Comparison of ENCODE assay signal across 14 cellular contexts in the genomic region with DNA sequence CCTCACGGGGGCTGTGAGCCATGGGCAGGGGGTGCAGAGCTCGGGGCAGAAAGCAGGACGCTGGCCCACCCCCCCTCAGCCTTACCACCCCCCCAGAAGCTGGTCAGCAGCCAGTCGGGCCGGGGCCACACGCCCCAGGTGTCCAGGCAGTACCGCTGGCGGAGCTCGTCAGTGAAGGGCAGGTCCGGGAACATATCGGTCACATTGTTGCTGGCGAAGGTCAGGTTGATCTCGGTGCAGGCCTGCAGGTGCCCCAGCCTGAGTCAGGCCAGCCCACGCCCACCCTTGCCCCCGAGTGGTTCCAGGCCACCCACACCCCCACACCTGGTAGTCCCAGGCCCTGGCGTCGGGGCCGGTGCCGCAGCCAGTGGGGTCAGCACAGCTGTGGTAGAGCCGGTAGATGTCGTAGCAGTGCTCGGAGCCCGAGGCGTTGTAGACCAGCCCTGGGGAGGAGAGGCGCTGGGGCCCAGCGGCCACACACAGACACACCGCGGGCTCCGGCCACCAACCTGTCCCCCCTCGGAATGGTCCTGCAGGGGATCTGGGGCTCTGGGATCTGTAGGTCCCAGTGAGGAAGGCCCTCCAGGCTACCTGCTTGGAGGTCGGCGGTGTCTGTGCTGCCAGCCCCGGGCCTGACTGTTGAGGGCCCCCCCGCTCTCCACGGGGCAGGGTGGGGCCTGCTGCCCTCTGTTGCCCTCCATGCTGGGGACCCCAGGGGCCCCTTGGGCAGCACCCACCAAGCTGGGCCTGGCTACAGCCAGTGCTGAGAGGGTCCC. TPM values are rescaled to one million over a fixed set of nuclear protein-coding genes. Genes with fewer than 3 reads are reported as not detected.
DNase-seq lines count a peak whose midpoint lies in the region; TF ChIP-seq lines count a peak whose summit lies in the region.
"Had no signal": no experiment of that assay in that cellular context is flagged by ENCODE, and none has a peak within 500 bp of the region (broad histone marks: within the 10 kb centered on the region; RNA-seq: fewer than 3 reads in every experiment).

No MANE protein-coding gene starts in this region.

- peak overlapping the region; percentile 22 for H2BK12ac ChIP-seq in neuronal stem cell (ENCODE audit: low read length)

- H3K27me3 ChIP-seq in BLaER1 treated with 17β-estradiol and CSF1 and Interleukin-3, amounts not matched to agents 10 nM and 100 nM, result no peaks in the 10 kb centered on the region
- peaks cover 26% of the 10 kb centered on the region for H3K27me3 ChIP-seq in NT2/D1 (ENCODE audit: insufficient read depth, insufficient read length)
- H3K27me3 ChIP-seq in neuronal stem cell (ENCODE audit: control insufficient read depth in 3 of 3, insufficient read depth in 3 of 3, low read depth in 1 of 3, low read length in 3 of 3), result peaks cover 0 to 34% (median 5%) of the 10 kb centered on the region in 3 experiments
- H3K27me3 ChIP-seq in dorsolateral prefrontal cortex, result no peaks in the 10 kb centered on the region

- H3K4ac ChIP-seq in neuronal stem cell (ENCODE audit: low read length), result no peak overlapping the region

- no peak overlapping the region for H4K91ac ChIP-seq in neuronal stem cell (ENCODE audit: low read depth, low read length, poor library complexity)

- H3K9ac ChIP-seq in BLaER1 treated with 17β-estradiol and CSF1 and Interleukin-3, amounts not matched to agents 10 nM and 100 nM, result peak overlapping the region in 7 of 11 experiments; percentile 15 to 87 (median 35); a peak in 8 of 22 replicates
- peak overlapping the region; percentile 4 for H3K9ac ChIP-seq in NT2/D1 (ENCODE audit: insufficient read length, low read depth)
- H3K9ac ChIP-seq in neuronal stem cell (ENCODE audit: low read depth, low read length, poor library complexity), result no peak overlapping the region

- H2BK120ac ChIP-seq in neuronal stem cell (ENCODE audit: low read depth, low read length), result no peak overlapping the region

- no peak overlapping the region for H2AFZ ChIP-seq in neuronal stem cell (ENCODE audit: low read length)

- no peak for TF ChIP-seq POLR2A in erythroblast (IDR thresholded peaks at IDR 0.05; ENCODE audit: low read length)

- DNase-seq in D341Med (ENCODE audit: low spot score) (peak; percentile 29), NT2/D1 (ENCODE audit: low read depth, low spot score) (no peak), neuronal stem cell (ENCODE audit: low spot score) (no peak), dorsolateral prefrontal cortex (no peak), NCI-H524 (lab: John Stamatoyannopoulos, UW) (no peak), erythroblast (lab: John Stamatoyannopoulos, UW) (no peak)
- DNase-seq: Calu3, DMS79, GOT3, KBM-7 had no signal

- peak overlapping the region; percentile 43 for H4K8ac ChIP-seq in neuronal stem cell (ENCODE audit: low read depth, low read length)

- H3K79me1 ChIP-seq in neuronal stem cell (ENCODE audit: low read depth, low read length), result no peaks in the 10 kb centered on the region

- H3K18ac ChIP-seq in neuronal stem cell (ENCODE audit: low read length), result no peak overlapping the region

- 0 out of 22 replicates have a peak overlapping the region, but pooled peaks of 1 of the 11 experiments have one; percentile 18 for H3K27ac ChIP-seq in BLaER1 treated with 17β-estradiol and CSF1 and Interleukin-3, amounts not matched to agents 10 nM and 100 nM
- H3K27ac ChIP-seq in neuronal stem cell (replicated peaks; ENCODE audit: low read length) (no peak overlapping the region), dorsolateral prefrontal cortex (no peak overlapping the region)

- peaks cover 41 to 66% (median 58%) of the 10 kb centered on the region in 11 experiments; a peak in 21 of 22 replicates for H4K20me1 ChIP-seq in BLaER1 treated with 17β-estradiol and CSF1 and Interleukin-3, amounts not matched to agents 10 nM and 100 nM

- no peak for TF ChIP-seq CTCF in dorsolateral prefrontal cortex (IDR thresholded peaks at IDR 0.05 in 54 of 56, conservative IDR thresholded peaks at IDR 0.05 in 2 of 56; ENCODE audit: low read depth in 1 of 56, partially characterized antibody in 56 of 56)

- H3K4me1 ChIP-seq in BLaER1 treated with 17β-estradiol and CSF1 and Interleukin-3, amounts not matched to agents 10 nM and 100 nM, result peaks cover 17 to 38% (median 35%) of the 10 kb centered on the region in 10 experiments
- H3K4me1 ChIP-seq in NT2/D1 (ENCODE audit: insufficient read depth, insufficient read length) (peaks cover 11% of the 10 kb centered on the region), neuronal stem cell (ENCODE audit: control insufficient read depth in 2 of 2, insufficient read depth in 1 of 2, low read depth in 1 of 2, low read length in 2 of 2) (peaks cover 0 to 12% of the 10 kb centered on the region in 2 donors)

- no peak overlapping the region for H3K14ac ChIP-seq in neuronal stem cell (ENCODE audit: low read length)

- H3K4me2 ChIP-seq in BLaER1 treated with 17β-estradiol and CSF1 and Interleukin-3, amounts not matched to agents 10 nM and 100 nM, result peak overlapping the region in 4 of 11 experiments; percentile 93 to 96 (median 94); a peak in 4 of 22 replicates
- H3K4me2 ChIP-seq in neuronal stem cell (ENCODE audit: insufficient read depth, low read length, poor library complexity, severe bottlenecking), result no peak overlapping the region

- no peak overlapping the region for H3K4me3 ChIP-seq in BLaER1 treated with 17β-estradiol and CSF1 and Interleukin-3, amounts not matched to agents 10 nM and 100 nM
- H3K4me3 ChIP-seq in NT2/D1 (ENCODE audit: insufficient read length, low read depth) (no peak overlapping the region), neuronal stem cell (ENCODE audit: low read length in 2 of 2) (no peak overlapping the region), dorsolateral prefrontal cortex (no peak overlapping the region)

- intact Hi-C loops in dorsolateral prefrontal cortex (cut with DNase I), result loop anchor here in 1 of 2 donors (10.0 kb wide), 1 partner anchor 303 kb away; no protein-coding TSS in a partner anchor

- no CpG with 5 or more reads among the region's 35 CpGs for WGBS in neuronal stem cell (ENCODE audit: extremely low coverage in 2 of 2, insufficient read length in 2 of 2, insufficient replicate concordance in 1 of 2), 2 donors

- no peak overlapping the region for H2BK5ac ChIP-seq in neuronal stem cell (ENCODE audit: low read length)

- no peaks in the 10 kb centered on the region for H3K9me3 ChIP-seq in BLaER1 treated with 17β-estradiol and CSF1 and Interleukin-3, amounts not matched to agents 10 nM and 100 nM (replicated peaks in 1 of 11)
- no peaks in the 10 kb centered on the region for H3K9me3 ChIP-seq in NT2/D1 (ENCODE audit: insufficient read depth, low read length)
- no peaks in the 10 kb centered on the region for H3K9me3 ChIP-seq in neuronal stem cell (replicated peaks in 1 of 2; ENCODE audit: control insufficient read depth in 2 of 2, insufficient read depth in 1 of 2, low read depth in 1 of 2, low read length in 2 of 2)
- H3K9me3 ChIP-seq: HAP-1 had no signal

- no peak overlapping the region for H3K23ac ChIP-seq in neuronal stem cell (ENCODE audit: low read depth, low read length, poor library complexity)

- no peak overlapping the region for H2BK15ac ChIP-seq in neuronal stem cell (ENCODE audit: low read length)

- no peak overlapping the region for H2AK5ac ChIP-seq in neuronal stem cell (ENCODE audit: low read depth, low read length)

- H3K36me3 ChIP-seq in BLaER1 treated with 17β-estradiol and CSF1 and Interleukin-3, amounts not matched to agents 10 nM and 100 nM, result peaks cover 62 to 65% (median 63%) of the 10 kb centered on the region in 11 experiments
- peaks cover 60% of the 10 kb centered on the region for H3K36me3 ChIP-seq in NT2/D1 (ENCODE audit: insufficient read depth, insufficient read length, low read length)
- H3K36me3 ChIP-seq in neuronal stem cell (replicated peaks in 1 of 2; ENCODE audit: control insufficient read depth in 2 of 2, insufficient read depth in 2 of 2, low read length in 2 of 2), result peaks cover 15 to 28% of the 10 kb centered on the region in 2 donors

RNA-seq across cellular contexts. Expression of a gene that starts 2.6 kb away (rescaled TPM):
- polyA plus RNA-seq in neuronal stem cell (2013, experiment 1 of 2), result 34.8 TPM
- 32.9 TPM for polyA plus RNA-seq in neuronal stem cell (2013, experiment 2 of 2)
- total RNA-seq in dorsolateral prefrontal cortex, result 100 to 1,000 TPM; 156 to 315 (median 208) TPM

RNA-seq across cellular contexts. Expression of a gene that starts 25.2 kb away (rescaled TPM):
- polyA plus RNA-seq in neuronal stem cell (2013, experiment 1 of 2), result 23.6 TPM
- 22.2 TPM for polyA plus RNA-seq in neuronal stem cell (2013, experiment 2 of 2)
- 10 to 100 TPM; 37.7 to 75.2 (median 55.6) TPM for total RNA-seq in dorsolateral prefrontal cortex

RNA-seq across cellular contexts. Expression of a gene that starts 27.0 kb away (rescaled TPM):
- 0.20 TPM for polyA plus RNA-seq in neuronal stem cell (2013, experiment 1 of 2)
- 0.07 TPM for polyA plus RNA-seq in neuronal stem cell (2013, experiment 2 of 2)
- 100 to 1,000 TPM; 175 to 937 (median 565) TPM for total RNA-seq in dorsolateral prefrontal cortex
- total RNA-seq: CD8-positive, alpha-beta memory T cell; G401 had no signal
- polyA plus RNA-seq: CD8-positive, alpha-beta memory T cell had no signal

RNA-seq across cellular contexts. Expression of a gene that starts 34.7 kb away (rescaled TPM):
- 0.17 TPM for polyA plus RNA-seq in neuronal stem cell (2013, experiment 1 of 2)
- 0.19 TPM for polyA plus RNA-seq in neuronal stem cell (2013, experiment 2 of 2)
- 10 to 100 TPM in 118 of 120 experiments, 1 to 10 TPM in 2; 8.3 to 48.0 (median 20.2) TPM for total RNA-seq in dorsolateral prefrontal cortex

RNA-seq across cellular contexts. Expression of a gene that starts 41.6 kb away (rescaled TPM):
- 15.6 TPM for polyA plus RNA-seq in neuronal stem cell (2013, experiment 1 of 2)
- polyA plus RNA-seq in neuronal stem cell (2013, experiment 2 of 2), result 16.0 TPM
- 10 to 100 TPM in 1 of 120 experiments, 1 to 10 TPM in 119; 1.7 to 11.5 (median 5.4) TPM for total RNA-seq in dorsolateral prefrontal cortex
